ENCODE assay signal across 14 cellular contexts in genomic region chr5:115685966-115686691, GRCh38.
DNase-seq lines count a peak whose midpoint lies in the region; ATAC-seq and TF ChIP-seq lines count a peak whose summit lies in the region.
"Had no signal": no experiment of that assay in that cellular context is flagged by ENCODE, and none has a peak within 500 bp of the region (broad histone marks: within the 10 kb centered on the region; RNA-seq: fewer than 3 reads in every experiment).

No MANE protein-coding gene starts in this region.

- peak; percentile 11 for DNase-seq in A673 (ENCODE audit: low spot score)
- peak; percentile 8 for DNase-seq in H7
- DNase-seq in astrocyte of the spinal cord (ENCODE audit: low read depth, low spot score): peak; percentile 14
- DNase-seq in kidney glomerular epithelial cell (lab: John Stamatoyannopoulos, UW): peak; percentile 11
- no peak for DNase-seq in NCI-H1092 treated with DMSO at 0.1 percent for 48 hours (lab: John Stamatoyannopoulos, UW)
- DNase-seq in type B pancreatic cell (ENCODE audit: extremely low spot score, unreplicated experiment): no peak
- DNase-seq: activated CD8-positive, alpha-beta T cell treated with anti-CD3 and anti-CD28 coated beads, Interleukin-2, amount 10 ng/mL, durations not matched to agents 7 days and 5 days; SW 1271 had no signal

- no peaks in the 10 kb centered on the region for H3K9me3 Mint-ChIP-seq in type B pancreatic cell
- H3K9me3 Mint-ChIP-seq: natural killer cell treated with Interleukin-12 subunit alpha and Interleukin-12 subunit beta and Interleukin-15 and Interleukin-18, amount 100 ng/mL, for 72 hours; stimulated activated effector memory CD8-positive, alpha-beta T cell treated with anti-CD3 and anti-CD28 coated beads, Interleukin-12 subunit alpha, Interleukin-12 subunit beta, amount 100 ng/mL, for 72 hours had no signal

- CTCF ChIA-PET in A673 (lab: Charles Lee): no interaction called here

- H3K4me1 Mint-ChIP-seq in type B pancreatic cell (ENCODE audit: unreplicated experiment): no peaks in the 10 kb centered on the region
- H3K4me1 Mint-ChIP-seq: B cell; stimulated activated effector memory CD8-positive, alpha-beta T cell treated with anti-CD3 and anti-CD28 coated beads, Interleukin-12 subunit alpha, Interleukin-12 subunit beta, amount 100 ng/mL, for 72 hours had no signal

- no peak overlapping the region for H3K27ac Mint-ChIP-seq in type B pancreatic cell
- H3K27ac Mint-ChIP-seq: activated CD8-positive, alpha-beta T cell treated with anti-CD3 and anti-CD28 coated beads, Interleukin-2, amount 10 ng/mL, durations not matched to agents 7 days and 5 days; activated naive CD8-positive, alpha-beta T cell; B cell; natural killer cell treated with Interleukin-12 subunit alpha and Interleukin-12 subunit beta and Interleukin-15 and Interleukin-18, amount 100 ng/mL, for 72 hours; stimulated activated effector memory CD8-positive, alpha-beta T cell treated with anti-CD3 and anti-CD28 coated beads, Interleukin-12 subunit alpha, Interleukin-12 subunit beta, amount 100 ng/mL, for 72 hours had no signal

- peaks cover 3% of the 10 kb centered on the region for H3K27me3 Mint-ChIP-seq in type B pancreatic cell

- H3K4me3 Mint-ChIP-seq in type B pancreatic cell: no peak overlapping the region
- H3K4me3 Mint-ChIP-seq: activated CD8-positive, alpha-beta T cell treated with anti-CD3 and anti-CD28 coated beads, Interleukin-2, amount 10 ng/mL, durations not matched to agents 7 days and 5 days; activated naive CD8-positive, alpha-beta T cell; B cell; natural killer cell treated with Interleukin-12 subunit alpha and Interleukin-12 subunit beta and Interleukin-15 and Interleukin-18, amount 100 ng/mL, for 72 hours; stimulated activated effector memory CD8-positive, alpha-beta T cell treated with anti-CD3 and anti-CD28 coated beads, Interleukin-12 subunit alpha, Interleukin-12 subunit beta, amount 100 ng/mL, for 72 hours had no signal

- no peaks in the 10 kb centered on the region for H3K36me3 Mint-ChIP-seq in type B pancreatic cell
- H3K36me3 Mint-ChIP-seq: activated naive CD8-positive, alpha-beta T cell; natural killer cell treated with Interleukin-12 subunit alpha and Interleukin-12 subunit beta and Interleukin-15 and Interleukin-18, amount 100 ng/mL, for 72 hours; stimulated activated effector memory CD8-positive, alpha-beta T cell treated with anti-CD3 and anti-CD28 coated beads, Interleukin-12 subunit alpha, Interleukin-12 subunit beta, amount 100 ng/mL, for 72 hours had no signal

- H3K27ac ChIP-seq in A673 (ENCODE audit: low read depth, low read length, poor library complexity, severe bottlenecking): no peak overlapping the region

- H3K27me3 ChIP-seq in A673 (replicated peaks; ENCODE audit: insufficient read depth, low read depth, low read length, poor library complexity): peaks cover 17% of the 10 kb centered on the region
- H3K27me3 ChIP-seq in H7 (ENCODE audit: control insufficient read depth, insufficient read depth, low read length): no peaks in the 10 kb centered on the region

- no peaks in the 10 kb centered on the region for H3K9me3 ChIP-seq in A673 (ENCODE audit: low read depth, low read length, poor library complexity, severe bottlenecking)

- H3K4me3 ChIP-seq in A673 (ENCODE audit: low read depth, low read length, poor library complexity, severe bottlenecking) (no peak overlapping the region), H7 (ENCODE audit: insufficient read depth, low read depth, low read length) (no peak overlapping the region), astrocyte of the spinal cord (ENCODE audit: low read depth, low read length) (no peak overlapping the region)

- no peak for TF ChIP-seq CTCF in A673 (conservative IDR thresholded peaks at IDR 0.05; ENCODE audit: low read depth, low read length)
- TF ChIP-seq CTCF in astrocyte of the spinal cord (IDR thresholded peaks at IDR 0.05; ENCODE audit: low read depth, low read length): no peak
- no peak for TF ChIP-seq CTCF in type B pancreatic cell (conservative IDR thresholded peaks at IDR 0.05)

- POLR2A ChIA-PET in A673 (lab: Charles Lee; ENCODE audit: low non-redundant PET): no interaction called here

- no TSS peak for BruUV-seq in A673 (replicated peaks; lab: Mats Ljungman, UMichigan)

- no peaks in the 10 kb centered on the region for H3K36me3 ChIP-seq in A673 (ENCODE audit: insufficient read depth, low read length, poor library complexity, severe bottlenecking)
- no peaks in the 10 kb centered on the region for H3K36me3 ChIP-seq in H7 (replicated peaks; ENCODE audit: control insufficient read depth, insufficient read depth, low read length)

- no peaks in the 10 kb centered on the region for H3K4me1 ChIP-seq in A673 (ENCODE audit: insufficient read depth, low read length, poor library complexity, severe bottlenecking)

- in situ Hi-C loops in astrocyte of the spinal cord (cut with HindIII; ENCODE audit: low sequenced_read_pairs): no loop called here

- intact Hi-C loops in A673 (cut with micrococcal nuclease; ENCODE audit: unreplicated experiment): no loop called here

- ATAC-seq in HG03442 (IDR thresholded peaks at IDR 0.05; ENCODE audit: unreplicated experiment) (no peak), GM21737 (IDR thresholded peaks at IDR 0.05; ENCODE audit: unreplicated experiment) (no peak)
- ATAC-seq: activated CD8-positive, alpha-beta T cell treated with anti-CD3 and anti-CD28 coated beads, Interleukin-2, amount 10 ng/mL, durations not matched to agents 7 days and 5 days; natural killer cell treated with Interleukin-12 subunit alpha and Interleukin-12 subunit beta and Interleukin-15 and Interleukin-18, amount 100 ng/mL, for 72 hours; stimulated activated effector memory CD8-positive, alpha-beta T cell treated with anti-CD3 and anti-CD28 coated beads, Interleukin-12 subunit alpha, Interleukin-12 subunit beta, amount 100 ng/mL, for 72 hours had no signal

Comparison
In these comparisons a context has a peak if more than half of its experiments do, and no peak if none do; other contexts are left out.
1. DNase-seq: peak in A673 (single experiment), H7 (single experiment), astrocyte of the spinal cord (single experiment) and kidney glomerular epithelial cell (single experiment); none in NCI-H1092 treated with DMSO at 0.1 percent for 48 hours (single experiment) and type B pancreatic cell (single experiment).